8 cellular contexts compared by ENCODE assay signal in genomic region chr5:16550316-16550952, GRCh38.
DNase-seq lines count a peak whose midpoint lies in the region; ATAC-seq and TF ChIP-seq lines count a peak whose summit lies in the region.

No MANE protein-coding gene starts in this region.

- H3K27me3 Mint-ChIP-seq in progenitor cell of endocrine pancreas = peaks cover 23% of the 10 kb centered on the region

- DNase-seq in NCI-H2227 (lab: John Stamatoyannopoulos, UW; ENCODE audit: unreplicated experiment) = peak; percentile 38
- no peak for DNase-seq in NCI-H2227 treated with DMSO at 0.1 percent for 48 hours (lab: John Stamatoyannopoulos, UW)
- peak; percentile 55 for DNase-seq in HT1080 (ENCODE audit: low read depth)
- no peak for DNase-seq in RWPE2 (ENCODE audit: low spot score)
- DNase-seq in ecto neural progenitor cell (ENCODE audit: low spot score) = peak; percentile 60
- DNase-seq in progenitor cell of endocrine pancreas (ENCODE audit: low spot score, unreplicated experiment) = no peak
- DNase-seq in T1000 (lab: John Stamatoyannopoulos, UW) = no peak

- no peak overlapping the region for H3K4me3 Mint-ChIP-seq in progenitor cell of endocrine pancreas (ENCODE audit: low read depth)

- H3K4me1 Mint-ChIP-seq in progenitor cell of endocrine pancreas (ENCODE audit: low read depth) = peaks cover 6% of the 10 kb centered on the region

- H3K27ac Mint-ChIP-seq in progenitor cell of endocrine pancreas = peak overlapping the region; percentile 3

- TF ChIP-seq CTCF in RWPE2 (IDR thresholded peaks at IDR 0.05; ENCODE audit: poor library complexity, severe bottlenecking) = peak; percentile 96
- peak; percentile 66 for TF ChIP-seq CTCF in progenitor cell of endocrine pancreas (IDR thresholded peaks at IDR 0.05; ENCODE audit: unreplicated experiment)

- no peak overlapping the region for H3K4me3 ChIP-seq in RWPE2 (ENCODE audit: severe bottlenecking)

- H3K27ac ChIP-seq in RWPE2 (ENCODE audit: poor library complexity, severe bottlenecking) = no peak overlapping the region

- ATAC-seq in GM21526 (IDR thresholded peaks at IDR 0.05; ENCODE audit: low FRiP score, unreplicated experiment) (peak; percentile 78), RWPE2 (ENCODE audit: low read depth) (peak; percentile 62)

- H3K9me3 ChIP-seq in RWPE2 (ENCODE audit: severe bottlenecking) = no peaks in the 10 kb centered on the region

- no peaks in the 10 kb centered on the region for H3K36me3 Mint-ChIP-seq in progenitor cell of endocrine pancreas (ENCODE audit: insufficient read depth)

- no peaks in the 10 kb centered on the region for H3K36me3 ChIP-seq in RWPE2 (ENCODE audit: low read depth)

- peaks cover 9% of the 10 kb centered on the region for H3K4me1 ChIP-seq in RWPE2 (ENCODE audit: insufficient read depth, poor library complexity, severe bottlenecking)

- no peaks in the 10 kb centered on the region for H3K9me3 Mint-ChIP-seq in progenitor cell of endocrine pancreas (ENCODE audit: low read depth)

- H3K27me3 ChIP-seq in RWPE2 (ENCODE audit: insufficient read depth, poor library complexity, severe bottlenecking) = no peaks in the 10 kb centered on the region

Comparison
In these comparisons a context has a peak if more than half of its experiments do, and no peak if none do; other contexts are left out.
1. DNase-seq: peak in NCI-H2227 (single experiment), HT1080 (single experiment) and ecto neural progenitor cell (single experiment); none in NCI-H2227 treated with DMSO at 0.1 percent for 48 hours (single experiment), RWPE2 (single experiment), progenitor cell of endocrine pancreas (single experiment) and T1000 (single experiment).